Comparison of ENCODE assay signal across 21 cellular contexts in genomic region chr7:157542669-157543021, GRCh38.
DNase-seq lines count a peak whose midpoint lies in the region; TF ChIP-seq lines count a peak whose summit lies in the region.
"Had no signal": no experiment of that assay in that cellular context is flagged by ENCODE, and none has a peak within 500 bp of the region (broad histone marks: within the 10 kb centered on the region; RNA-seq: fewer than 3 reads in every experiment).

No MANE protein-coding gene starts in this region.

- DNase-seq in activated naive CD4-positive, alpha-beta T cell treated with anti-CD3 and anti-CD28 coated beads, Interleukin-2, amount 10 ng/mL, durations not matched to agents 7 days and 5 days, result peak; percentile 16
- DNase-seq in activated naive CD4-positive, alpha-beta T cell (lab: John Stamatoyannopoulos, UW), result no peak
- DNase-seq in chondrocyte (ENCODE audit: low spot score) (peak; percentile 76), neural crest cell (ENCODE audit: low read depth, low spot score) (no peak), suprapubic skin (ENCODE audit: low spot score in 2 of 2) (peak; percentile 35 to 58), GM10248 (ENCODE audit: extremely low spot score) (no peak), NCI-H2107 treated with DMSO at 0.1 percent for 48 hours (lab: John Stamatoyannopoulos, UW; ENCODE audit: unreplicated experiment) (no peak)
- DNase-seq: AML-193; C1 segment of cervical spinal cord; Calu3; CD8-positive, alpha-beta memory T cell; DMS153; MV-4-11; NCI-H1105 treated with DMSO at 0.1 percent for 48 hours; NCI-H2029 treated with DMSO at 0.1 percent for 48 hours; NCI-H2171; NCI-H345; NCI-H524; NCI-H774; NK-92 treated with Interleukin-12 subunit alpha and Interleukin-12 subunit beta, amount 100 ng/mL, for 24 hours had no signal

- WGBS in suprapubic skin, result 86% methylated on average over 13 of the region's 15 CpGs

- POLR2A ChIA-PET in GM10248 (lab: Yijun Ruan, JAX), result no interaction called here

- H3K9me3 ChIP-seq in suprapubic skin, result no peaks in the 10 kb centered on the region

- no peak overlapping the region for H3K4me3 Mint-ChIP-seq in activated naive CD4-positive, alpha-beta T cell treated with anti-CD3 and anti-CD28 coated beads, Interleukin-2, amount 10 ng/mL, durations not matched to agents 7 days and 5 days
- H3K4me3 Mint-ChIP-seq in chondrocyte (ENCODE audit: unreplicated experiment) (no peak overlapping the region), neural crest cell (no peak overlapping the region)
- H3K4me3 Mint-ChIP-seq: CD8-positive, alpha-beta memory T cell had no signal

- H3K27me3 Mint-ChIP-seq in activated naive CD4-positive, alpha-beta T cell treated with anti-CD3 and anti-CD28 coated beads, Interleukin-2, amount 10 ng/mL, durations not matched to agents 7 days and 5 days, result peaks cover 17% of the 10 kb centered on the region
- H3K27me3 Mint-ChIP-seq in chondrocyte (ENCODE audit: low read depth) (peaks cover 21% of the 10 kb centered on the region), neural crest cell (ENCODE audit: low read depth) (no peaks in the 10 kb centered on the region)

- no peak for TF ChIP-seq CTCF in chondrocyte (IDR thresholded peaks at IDR 0.05)
- TF ChIP-seq CTCF in neural crest cell (conservative IDR thresholded peaks at IDR 0.05), result no peak
- TF ChIP-seq CTCF in suprapubic skin (IDR thresholded peaks at IDR 0.05), result no peak
- TF ChIP-seq CTCF in GM10248 (IDR thresholded peaks at IDR 0.05; ENCODE audit: control extremely low read depth, extremely low read depth, low read depth, missing control alignments), result no peak

- H3K9me3 Mint-ChIP-seq in activated naive CD4-positive, alpha-beta T cell treated with anti-CD3 and anti-CD28 coated beads, Interleukin-2, amount 10 ng/mL, durations not matched to agents 7 days and 5 days, result peaks cover 2% of the 10 kb centered on the region
- H3K9me3 Mint-ChIP-seq in chondrocyte (ENCODE audit: low read depth), result no peaks in the 10 kb centered on the region
- H3K9me3 Mint-ChIP-seq in neural crest cell, result no peaks in the 10 kb centered on the region
- H3K9me3 Mint-ChIP-seq: CD8-positive, alpha-beta memory T cell had no signal

- peaks cover 2% of the 10 kb centered on the region for H3K36me3 Mint-ChIP-seq in activated naive CD4-positive, alpha-beta T cell treated with anti-CD3 and anti-CD28 coated beads, Interleukin-2, amount 10 ng/mL, durations not matched to agents 7 days and 5 days
- H3K36me3 Mint-ChIP-seq in chondrocyte (ENCODE audit: low read depth), result no peaks in the 10 kb centered on the region
- peaks cover 29% of the 10 kb centered on the region for H3K36me3 Mint-ChIP-seq in neural crest cell (ENCODE audit: low read depth)

- H3K27me3 ChIP-seq in suprapubic skin, result no peaks in the 10 kb centered on the region

- H3K27ac Mint-ChIP-seq in activated naive CD4-positive, alpha-beta T cell treated with anti-CD3 and anti-CD28 coated beads, Interleukin-2, amount 10 ng/mL, durations not matched to agents 7 days and 5 days, result no peak overlapping the region
- no peak overlapping the region for H3K27ac Mint-ChIP-seq in chondrocyte (ENCODE audit: unreplicated experiment)
- H3K27ac Mint-ChIP-seq in neural crest cell (ENCODE audit: unreplicated experiment), result peak overlapping the region; percentile 57
- H3K27ac Mint-ChIP-seq: IgD-negative memory B cell had no signal

- TF ChIP-seq EP300 in suprapubic skin (IDR thresholded peaks at IDR 0.05), result no peak

- CTCF ChIA-PET in activated naive CD4-positive, alpha-beta T cell treated with anti-CD3 and anti-CD28 coated beads, Interleukin-2, amount 10 ng/mL, durations not matched to agents 7 days and 5 days (lab: Charles Lee), result no interaction called here
- CTCF ChIA-PET in GM10248 (lab: Yijun Ruan, JAX), result no interaction called here

- peaks cover 9% of the 10 kb centered on the region for H3K36me3 ChIP-seq in suprapubic skin

- TF ChIP-seq POLR2A in suprapubic skin (IDR thresholded peaks at IDR 0.05), result no peak

- no peak overlapping the region for H3K27ac ChIP-seq in suprapubic skin

- no peaks in the 10 kb centered on the region for H3K4me1 ChIP-seq in suprapubic skin

- H3K4me3 ChIP-seq in suprapubic skin, result no peak overlapping the region

- no peaks in the 10 kb centered on the region for H3K4me1 Mint-ChIP-seq in activated naive CD4-positive, alpha-beta T cell treated with anti-CD3 and anti-CD28 coated beads, Interleukin-2, amount 10 ng/mL, durations not matched to agents 7 days and 5 days
- H3K4me1 Mint-ChIP-seq in chondrocyte (ENCODE audit: low read depth) (no peaks in the 10 kb centered on the region), neural crest cell (peaks cover 24% of the 10 kb centered on the region)
- H3K4me1 Mint-ChIP-seq: CD8-positive, alpha-beta memory T cell; IgD-negative memory B cell had no signal

Comparison
In these comparisons a context has a peak if more than half of its experiments do, and no peak if none do; other contexts are left out.
1. DNase-seq: peak in activated naive CD4-positive, alpha-beta T cell treated with anti-CD3 and anti-CD28 coated beads, Interleukin-2, amount 10 ng/mL, durations not matched to agents 7 days and 5 days (single experiment), chondrocyte (single experiment) and suprapubic skin (2 of 2); none in activated naive CD4-positive, alpha-beta T cell (0 of 4), neural crest cell (single experiment), GM10248 (single experiment) and NCI-H2107 treated with DMSO at 0.1 percent for 48 hours (single experiment).